In genomic region chr10:129096340-129096984, GRCh38 we compare ENCODE assay signal across 13 cellular contexts.
DNase-seq lines count a peak whose midpoint lies in the region; ATAC-seq and TF ChIP-seq lines count a peak whose summit lies in the region.
"Had no signal": no experiment of that assay in that cellular context is flagged by ENCODE, and none has a peak within 500 bp of the region (broad histone marks: within the 10 kb centered on the region; RNA-seq: fewer than 3 reads in every experiment).

No MANE protein-coding gene starts in this region.

- peak; percentile 45 for DNase-seq in H4 (ENCODE audit: low spot score)
- DNase-seq in foreskin fibroblast: peak; percentile 8 to 62
- DNase-seq in NCI-H1092 (lab: John Stamatoyannopoulos, UW): no peak
- no peak for DNase-seq in cerebellar nuclear complex (lab: John Stamatoyannopoulos, UW)
- DNase-seq: CD4-positive, alpha-beta memory T cell; NCI-H2081 treated with DMSO at 0.1 percent for 48 hours; stimulated activated CD4-positive, alpha-beta T cell treated with anti-CD3 and anti-CD28 coated beads, Interleukin-15, amount 100 ng/mL, for 24 hours; T-helper 9 cell had no signal

- H3K4me1 ChIP-seq in rectal smooth muscle tissue (ENCODE audit: control insufficient read depth, insufficient read depth, low read length): peaks cover 10% of the 10 kb centered on the region

- H3K9ac ChIP-seq in rectal smooth muscle tissue (ENCODE audit: low read length): no peak overlapping the region

- no peak for TF ChIP-seq CTCF in VCaP (conservative IDR thresholded peaks at IDR 0.05)
- no peak for TF ChIP-seq CTCF in foreskin fibroblast (IDR thresholded peaks at IDR 0.05; ENCODE audit: low read depth, low read length)

- H3K27ac ChIP-seq in VCaP: peak overlapping the region; percentile 36
- no peak overlapping the region for H3K27ac ChIP-seq in rectal smooth muscle tissue (ENCODE audit: low read depth, low read length)

- H3K4me3 ChIP-seq in foreskin fibroblast (ENCODE audit: low read depth in 1 of 2, low read length in 2 of 2) (peak overlapping the region in 1 of 2 donors; percentile 10), rectal smooth muscle tissue (ENCODE audit: low read length) (peak overlapping the region; percentile 1)

- no peaks in the 10 kb centered on the region for H3K27me3 ChIP-seq in rectal smooth muscle tissue (ENCODE audit: control insufficient read depth, insufficient read depth, low read length)

- no peaks in the 10 kb centered on the region for H3K36me3 ChIP-seq in rectal smooth muscle tissue (ENCODE audit: control insufficient read depth, insufficient read depth, low read length)

- ATAC-seq in HG02763 (IDR thresholded peaks at IDR 0.05; ENCODE audit: unreplicated experiment) (no peak), HG03159 (IDR thresholded peaks at IDR 0.05; ENCODE audit: unreplicated experiment) (no peak)
- ATAC-seq: stimulated activated effector memory CD8-positive, alpha-beta T cell treated with anti-CD3 and anti-CD28 coated beads, Interleukin-12 subunit alpha, Interleukin-12 subunit beta, amount 100 ng/mL, for 72 hours had no signal

Comparison
In these comparisons a context has a peak if more than half of its experiments do, and no peak if none do; other contexts are left out.
1. DNase-seq: peak in H4 (single experiment) and foreskin fibroblast (2 of 2); none in NCI-H1092 (single experiment) and cerebellar nuclear complex (0 of 2).